Comparison of ENCODE assay signal across 8 cellular contexts in genomic region chr17:57662644-57663308, GRCh38.
A peak's percentile ranks its signal among the peaks of the same experiment; 100 is the strongest.
DNase-seq lines count a peak whose midpoint lies in the region; ATAC-seq and TF ChIP-seq lines count a peak whose summit lies in the region.

No MANE protein-coding gene starts in this region.

- peaks cover 8 to 34% (median 14%) of the 10 kb centered on the region in 3 donors for H3K4me1 ChIP-seq in esophagus squamous epithelium
- H3K4me1 ChIP-seq in mesodermal cell (ENCODE audit: control insufficient read depth, insufficient read depth, low read length, poor library complexity, severe bottlenecking): peaks cover 51% of the 10 kb centered on the region

- peaks cover 2% of the 10 kb centered on the region for H3K4me1 Mint-ChIP-seq in activated CD4-positive, alpha-beta memory T cell treated with anti-CD3 and anti-CD28 coated beads, Interleukin-2, amount 10 ng/mL, durations not matched to agents 7 days and 5 days
- peaks cover 29 to 45% of the 10 kb centered on the region in 2 donors for H3K4me1 Mint-ChIP-seq in stimulated activated naive B cell treated with anti-CD40 and anti-IgM and Interleukin-4, amounts not matched to agents 10 μg/mL and 1 μg/mL and 100 μg/mL, for 72 hours

- DNase-seq in BJ (ENCODE audit: low read depth): peak; percentile 97
- DNase-seq in NCI-H460 (ENCODE audit: extremely low read depth, low read depth): peak; percentile 88
- peak; percentile 32 for DNase-seq in activated CD4-positive, alpha-beta memory T cell treated with anti-CD3 and anti-CD28 coated beads, Interleukin-2, amount 10 ng/mL, durations not matched to agents 7 days and 5 days
- DNase-seq in esophagus squamous epithelium (lab: John Stamatoyannopoulos, UW): peak; percentile 38
- DNase-seq in stimulated activated naive B cell treated with anti-CD40 and anti-IgM and Interleukin-4, amounts not matched to agents 10 μg/mL and 1 μg/mL and 100 μg/mL, for 72 hours: no peak

- no peaks in the 10 kb centered on the region for H3K27me3 ChIP-seq in BJ (ENCODE audit: control insufficient read depth, insufficient read depth, low read length)
- H3K27me3 ChIP-seq in esophagus squamous epithelium: no peaks in the 10 kb centered on the region

- peaks cover 7% of the 10 kb centered on the region for H3K36me3 Mint-ChIP-seq in activated CD4-positive, alpha-beta memory T cell treated with anti-CD3 and anti-CD28 coated beads, Interleukin-2, amount 10 ng/mL, durations not matched to agents 7 days and 5 days (ENCODE audit: low read depth)
- H3K36me3 Mint-ChIP-seq in stimulated activated naive B cell treated with anti-CD40 and anti-IgM and Interleukin-4, amounts not matched to agents 10 μg/mL and 1 μg/mL and 100 μg/mL, for 72 hours: peaks cover 28 to 43% of the 10 kb centered on the region in 2 donors

- no peak for TF ChIP-seq POLR2A in esophagus squamous epithelium (IDR thresholded peaks at IDR 0.05)

- H3K27me3 Mint-ChIP-seq in activated CD4-positive, alpha-beta memory T cell treated with anti-CD3 and anti-CD28 coated beads, Interleukin-2, amount 10 ng/mL, durations not matched to agents 7 days and 5 days: no peaks in the 10 kb centered on the region
- no peaks in the 10 kb centered on the region for H3K27me3 Mint-ChIP-seq in stimulated activated naive B cell treated with anti-CD40 and anti-IgM and Interleukin-4, amounts not matched to agents 10 μg/mL and 1 μg/mL and 100 μg/mL, for 72 hours

- intact Hi-C loops in esophagus squamous epithelium (cut with DNase I): no loop called here

- 9% methylated on average over 10 to 17 of the region's 21 CpGs for WGBS in esophagus squamous epithelium, 2 donors
- WGBS in mesodermal cell (ENCODE audit: insufficient coverage in 2 of 2), 2 experiments: 1 to 8% methylated on average over 13 to 15 of the region's 21 CpGs

- peak overlapping the region; percentile 24 for H3K4me3 ChIP-seq in BJ (ENCODE audit: low read depth, low read length)
- H3K4me3 ChIP-seq in esophagus squamous epithelium: peak overlapping the region in 3 of 4 donors; percentile 16 to 27 (median 22)
- no peak overlapping the region for H3K4me3 ChIP-seq in mesodermal cell (ENCODE audit: extremely low read depth, insufficient read depth, low read length, poor library complexity, severe bottlenecking)

- peak; percentile 88 for ATAC-seq in HG02759 (IDR thresholded peaks at IDR 0.05; ENCODE audit: unreplicated experiment)
- peak; percentile 23 to 64 for ATAC-seq in stimulated activated naive B cell treated with anti-CD40 and anti-IgM and Interleukin-4, amounts not matched to agents 10 μg/mL and 1 μg/mL and 100 μg/mL, for 72 hours (replicated peaks)
- no peak for ATAC-seq in HG02938 (IDR thresholded peaks at IDR 0.05; ENCODE audit: unreplicated experiment)

- no peak overlapping the region for H3K4me3 Mint-ChIP-seq in activated CD4-positive, alpha-beta memory T cell treated with anti-CD3 and anti-CD28 coated beads, Interleukin-2, amount 10 ng/mL, durations not matched to agents 7 days and 5 days
- peak overlapping the region in 1 of 2 donors; percentile 21 for H3K4me3 Mint-ChIP-seq in stimulated activated naive B cell treated with anti-CD40 and anti-IgM and Interleukin-4, amounts not matched to agents 10 μg/mL and 1 μg/mL and 100 μg/mL, for 72 hours

- H3K9me3 ChIP-seq in esophagus squamous epithelium: no peaks in the 10 kb centered on the region
- H3K9me3 ChIP-seq in mesodermal cell (ENCODE audit: control insufficient read depth, low read length): no peaks in the 10 kb centered on the region

- CTCF ChIA-PET in BJ (lab: Yijun Ruan, JAX): interaction anchor here (1.4 to 5.2 kb wide), 5 partner anchors 9 to 65 kb away, joined by 3 to 46 read pairs (median 6); no protein-coding TSS in a partner anchor
- CTCF ChIA-PET in activated CD4-positive, alpha-beta memory T cell treated with anti-CD3 and anti-CD28 coated beads, Interleukin-2, amount 10 ng/mL, durations not matched to agents 7 days and 5 days (lab: Charles Lee): interaction anchor here (1.3 to 6.8 kb wide), 2 partner anchors 9 to 65 kb away, joined by 3 to 42 read pairs; no protein-coding TSS in a partner anchor

- POLR2A ChIA-PET in BJ (lab: Charles Lee): no interaction called here
- POLR2A ChIA-PET in activated CD4-positive, alpha-beta memory T cell treated with anti-CD3 and anti-CD28 coated beads, Interleukin-2, amount 10 ng/mL, durations not matched to agents 7 days and 5 days (lab: Charles Lee): no interaction called here

- no peak overlapping the region for H3K27ac Mint-ChIP-seq in activated CD4-positive, alpha-beta memory T cell treated with anti-CD3 and anti-CD28 coated beads, Interleukin-2, amount 10 ng/mL, durations not matched to agents 7 days and 5 days
- peak overlapping the region; percentile 9 for H3K27ac Mint-ChIP-seq in stimulated activated naive B cell treated with anti-CD40 and anti-IgM and Interleukin-4, amounts not matched to agents 10 μg/mL and 1 μg/mL and 100 μg/mL, for 72 hours

- H3K27ac ChIP-seq in esophagus squamous epithelium (peak overlapping the region; percentile 43 to 90 (median 81)), mesodermal cell (ENCODE audit: low read depth, low read length, severe bottlenecking) (peak overlapping the region; percentile 93)

- TF ChIP-seq CTCF in BJ (IDR thresholded peaks at IDR 0.05; ENCODE audit: insufficient read depth, low read depth, low read length) (peak; percentile 21; the same call in 1 of the 2 replicates), esophagus squamous epithelium (IDR thresholded peaks at IDR 0.05) (no peak)

- H3K36me3 ChIP-seq in BJ (ENCODE audit: control insufficient read depth, insufficient read depth, low read length) (no peaks in the 10 kb centered on the region), esophagus squamous epithelium (no peaks in the 10 kb centered on the region), mesodermal cell (ENCODE audit: control insufficient read depth, insufficient read depth, low read length) (peaks cover 43% of the 10 kb centered on the region)

- no peaks in the 10 kb centered on the region for H3K9me3 Mint-ChIP-seq in activated CD4-positive, alpha-beta memory T cell treated with anti-CD3 and anti-CD28 coated beads, Interleukin-2, amount 10 ng/mL, durations not matched to agents 7 days and 5 days
- peaks cover 0 to 2% of the 10 kb centered on the region in 2 donors for H3K9me3 Mint-ChIP-seq in stimulated activated naive B cell treated with anti-CD40 and anti-IgM and Interleukin-4, amounts not matched to agents 10 μg/mL and 1 μg/mL and 100 μg/mL, for 72 hours
